In the genomic region with DNA sequence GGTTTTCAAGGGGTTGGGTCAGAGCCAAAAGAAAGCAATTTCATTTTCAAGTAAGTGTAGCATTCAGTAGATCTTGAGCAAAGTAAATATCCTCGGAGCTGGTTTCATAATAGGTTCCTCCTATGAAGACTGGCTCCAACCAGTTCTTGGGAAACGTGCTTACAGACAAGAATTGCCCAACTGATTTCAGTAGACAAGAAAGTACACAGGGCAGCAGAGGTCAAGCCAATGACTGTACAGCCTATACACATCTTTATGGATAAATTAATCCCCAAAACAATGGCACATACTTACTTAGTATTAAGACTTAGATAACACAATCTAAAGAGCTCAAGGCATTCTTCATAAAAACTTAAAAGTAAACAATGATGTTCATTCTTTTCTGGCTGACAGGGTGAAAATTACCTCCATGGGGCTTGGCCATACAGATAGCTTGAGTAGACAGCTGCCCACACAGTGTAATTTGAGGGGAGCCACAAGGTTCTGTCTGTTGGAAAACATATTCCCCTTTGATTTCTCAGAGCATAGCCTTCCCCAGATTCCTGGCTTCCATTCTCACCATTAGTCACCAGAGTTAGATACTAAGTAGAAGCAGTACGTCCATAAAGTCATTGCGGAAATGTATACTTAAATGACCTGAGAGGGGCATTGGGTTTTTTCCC, we compare ENCODE assay signal across 10 cellular contexts.
A peak's percentile ranks its signal among the peaks of the same experiment; 100 is the strongest.
DNase-seq lines count a peak whose midpoint lies in the region; ATAC-seq, FAIRE-seq and TF ChIP-seq lines count a peak whose summit lies in the region.
"Had no signal": no experiment of that assay in that cellular context is flagged by ENCODE, and none has a peak within 500 bp of the region (broad histone marks: within the 10 kb centered on the region; RNA-seq: fewer than 3 reads in every experiment).

No MANE protein-coding gene starts in this region.

- ATAC-seq in esophagus mucosa: peak; percentile 98
- peak; percentile 96 for ATAC-seq in omental fat pad (ENCODE audit: low FRiP score)
- no peak for ATAC-seq in GM18520 (IDR thresholded peaks at IDR 0.05; ENCODE audit: unreplicated experiment)
- ATAC-seq: effector memory CD8-positive, alpha-beta T cell had no signal

- no peaks in the 10 kb centered on the region for H3K9me3 Mint-ChIP-seq in CD8-positive, alpha-beta memory T cell
- H3K9me3 Mint-ChIP-seq: effector memory CD8-positive, alpha-beta T cell had no signal

- H3K9me3 ChIP-seq in CD8-positive, alpha-beta memory T cell (ENCODE audit: low read length): no peaks in the 10 kb centered on the region
- no peaks in the 10 kb centered on the region for H3K9me3 ChIP-seq in ascending aorta

- CTCF ChIA-PET in CD8-positive, alpha-beta memory T cell (lab: Charles Lee): interaction anchor here (0.9 to 9.5 kb wide), 6 partner anchors 8 to 200 kb away, joined by 3 to 137 read pairs (median 3); partner anchors contain the start of gene ARRDC3

- POLR2A ChIA-PET in CD8-positive, alpha-beta memory T cell (lab: Charles Lee): interaction anchor here (1.9 kb wide), 1 partner anchor 164 kb away, joined by 6 read pairs; the partner anchor contains the start of gene ARRDC3

- peaks cover 0 to 27% of the 10 kb centered on the region in 2 donors for H3K27me3 Mint-ChIP-seq in CD8-positive, alpha-beta memory T cell

- no peaks in the 10 kb centered on the region for H3K36me3 Mint-ChIP-seq in CD8-positive, alpha-beta memory T cell

- no peaks in the 10 kb centered on the region for H3K4me1 ChIP-seq in CD8-positive, alpha-beta memory T cell (ENCODE audit: insufficient read depth, low read length)
- H3K4me1 ChIP-seq in ascending aorta: no peaks in the 10 kb centered on the region

- no peaks in the 10 kb centered on the region for H3K36me3 ChIP-seq in CD8-positive, alpha-beta memory T cell (ENCODE audit: insufficient read depth, low read length)
- H3K36me3 ChIP-seq in ascending aorta: no peaks in the 10 kb centered on the region

- no peak for DNase-seq in CD8-positive, alpha-beta memory T cell
- DNase-seq in NCI-H2227 (lab: John Stamatoyannopoulos, UW; ENCODE audit: unreplicated experiment) (peak; percentile 17), omental fat pad (ENCODE audit: low spot score) (peak; percentile 60), RCC 7860 (ENCODE audit: low spot score) (no peak), GM10266 (ENCODE audit: extremely low spot score) (no peak), ascending aorta (ENCODE audit: low spot score in 2 of 2) (no peak)
- DNase-seq: T-helper 9 cell had no signal

- FAIRE-seq in RCC 7860 (lab: Jason Lieb, UNC): no peak

- H3K27ac Mint-ChIP-seq in CD8-positive, alpha-beta memory T cell: no peak overlapping the region
- H3K27ac Mint-ChIP-seq: effector memory CD8-positive, alpha-beta T cell had no signal

- H3K4me3 Mint-ChIP-seq in CD8-positive, alpha-beta memory T cell: no peak overlapping the region
- H3K4me3 Mint-ChIP-seq: effector memory CD8-positive, alpha-beta T cell had no signal

- no peaks in the 10 kb centered on the region for H3K4me1 Mint-ChIP-seq in CD8-positive, alpha-beta memory T cell

- peak overlapping the region; percentile 26 for H3K27ac ChIP-seq in CD8-positive, alpha-beta memory T cell (ENCODE audit: low read depth, low read length)
- H3K27ac ChIP-seq in ascending aorta: no peak overlapping the region

- H3K27me3 ChIP-seq in CD8-positive, alpha-beta memory T cell (ENCODE audit: insufficient read depth, low read length, poor library complexity, severe bottlenecking): no peaks in the 10 kb centered on the region
- H3K27me3 ChIP-seq in ascending aorta: no peaks in the 10 kb centered on the region

- intact Hi-C loops in ascending aorta (cut with DNase I): no loop called here

- no peak overlapping the region for H3K4me3 ChIP-seq in CD8-positive, alpha-beta memory T cell (ENCODE audit: low read length)
- H3K4me3 ChIP-seq in ascending aorta: no peak overlapping the region

- no peak for TF ChIP-seq CTCF in omental fat pad (IDR thresholded peaks at IDR 0.05)
- TF ChIP-seq CTCF in GM10266 (IDR thresholded peaks at IDR 0.05; ENCODE audit: control insufficient read depth, insufficient read depth, low read depth, missing control alignments): no peak
- no peak for TF ChIP-seq CTCF in ascending aorta (IDR thresholded peaks at IDR 0.05)

Comparison
In these comparisons a context has a peak if more than half of its experiments do, and no peak if none do; other contexts are left out.
1. DNase-seq: peak in NCI-H2227 (single experiment) and omental fat pad (single experiment); none in CD8-positive, alpha-beta memory T cell (0 of 5), RCC 7860 (single experiment), GM10266 (single experiment) and ascending aorta (0 of 2).